Comparison of ENCODE assay signal across 8 cellular contexts in genomic region chr22:22431271-22432220, GRCh38.
DNase-seq lines count a peak whose midpoint lies in the region; ATAC-seq lines count a peak whose summit lies in the region.

No MANE protein-coding gene starts in this region.

- ATAC-seq in GM21723 (IDR thresholded peaks at IDR 0.05; ENCODE audit: unreplicated experiment) (no peak), GM19328 (IDR thresholded peaks at IDR 0.05; ENCODE audit: unreplicated experiment) (no peak)

- DNase-seq in EL (peak; percentile 49), HT1080 (ENCODE audit: low read depth) (peak; percentile 26), RPMI7951 (ENCODE audit: low read depth) (peak; percentile 39), glomerular visceral epithelial cell (ENCODE audit: extremely low spot score) (peak; percentile 50), renal cortical epithelial cell (ENCODE audit: low read depth) (peak; percentile 31)
- DNase-seq in activated T-helper 9 cell treated with anti-CD3 and anti-CD28 coated beads, Interleukin-2, amount 50 U/mL, for 16 hours (ENCODE audit: low read depth) = peak; percentile 12
